Comparison of ENCODE assay signal across 1 cellular context in genomic region chr10:102502029-102502336, GRCh38.
TF ChIP-seq lines count a peak whose summit lies in the region.

No MANE protein-coding gene starts in this region.

TF ChIP-seq in GM12878, 131 proteins besides CTCF, POLR2A, EP300 and RAD21 (continued from another document):
- TF ChIP-seq ZBTB40 (IDR thresholded peaks at IDR 0.05; ENCODE audit: borderline replicate concordance) (peak; percentile 82; the same call in 1 of the 2 replicates), TBL1XR1 (IDR thresholded peaks at IDR 0.05; ENCODE audit: low read depth, low read length) (no peak), HDAC6 (IDR thresholded peaks at IDR 0.05; ENCODE audit: unreplicated experiment) (no peak), SMAD1 (IDR thresholded peaks at IDR 0.05; ENCODE audit: low read depth, partially characterized antibody) (no peak), KAT2A (conservative IDR thresholded peaks at IDR 0.05; ENCODE audit: control insufficient read depth, low read depth, low read length) (no peak), KDM1A (IDR thresholded peaks at IDR 0.05; ENCODE audit: borderline replicate concordance) (no peak), MEF2B (IDR thresholded peaks at IDR 0.05; ENCODE audit: partially characterized antibody, poor library complexity, severe bottlenecking) (no peak)
